Comparison of ENCODE assay signal across 16 cellular contexts in the genomic region with DNA sequence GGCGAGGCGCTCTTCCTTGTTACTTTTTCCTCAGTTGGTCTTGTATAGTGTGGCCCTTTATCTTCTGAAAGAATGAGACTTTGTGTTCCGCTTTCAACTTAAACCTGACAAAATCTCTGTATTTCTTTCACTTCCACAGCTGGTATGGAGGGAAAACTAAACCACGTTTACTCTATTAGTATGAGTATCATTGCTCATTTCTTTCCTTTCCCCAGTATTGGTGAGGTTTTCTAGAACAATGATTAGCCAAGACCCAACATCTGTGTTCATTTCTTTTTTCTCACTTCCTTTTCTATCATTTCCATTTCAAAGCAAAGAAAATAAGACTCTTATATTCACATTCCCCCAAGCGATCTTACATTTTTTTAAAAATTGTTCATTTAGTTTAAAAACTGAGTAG.
DNase-seq lines count a peak whose midpoint lies in the region; ATAC-seq lines count a peak whose summit lies in the region.
"Had no signal": no experiment of that assay in that cellular context is flagged by ENCODE, and none has a peak within 500 bp of the region (broad histone marks: within the 10 kb centered on the region; RNA-seq: fewer than 3 reads in every experiment).

No MANE protein-coding gene starts in this region.

- no peaks in the 10 kb centered on the region for H3K27me3 ChIP-seq in CD8-positive, alpha-beta memory T cell (ENCODE audit: insufficient read depth, low read length, poor library complexity, severe bottlenecking)
- H3K27me3 ChIP-seq: transverse colon had no signal

- H3K27me3 Mint-ChIP-seq in CD8-positive, alpha-beta memory T cell: peaks cover 9 to 13% of the 10 kb centered on the region in 2 donors

- no peaks in the 10 kb centered on the region for H3K9me3 ChIP-seq in CD8-positive, alpha-beta memory T cell (ENCODE audit: low read length)
- H3K9me3 ChIP-seq: A549, transverse colon had no signal

- H3K9me3 Mint-ChIP-seq in stimulated activated effector memory CD8-positive, alpha-beta T cell treated with anti-CD3 and anti-CD28 coated beads, Interleukin-12 subunit alpha, Interleukin-12 subunit beta, amount 100 ng/mL, for 72 hours: no peaks in the 10 kb centered on the region
- peaks cover 0 to 4% (median 0%) of the 10 kb centered on the region in 5 donors for H3K9me3 Mint-ChIP-seq in CD8-positive, alpha-beta memory T cell

- DNase-seq in activated CD8-positive, alpha-beta memory T cell treated with anti-CD3 and anti-CD28 coated beads, Interleukin-2, amount 50 U/mL, for 48 hours: no peak
- no peak for DNase-seq in NCI-H2196 treated with DMSO at 0.1 percent for 48 hours (lab: John Stamatoyannopoulos, UW; ENCODE audit: unreplicated experiment)
- no peak for DNase-seq in stimulated activated effector memory CD8-positive, alpha-beta T cell treated with anti-CD3 and anti-CD28 coated beads, Interleukin-12 subunit alpha, Interleukin-12 subunit beta, amount 100 ng/mL, for 72 hours (ENCODE audit: low spot score in 2 of 2)
- DNase-seq in CD8-positive, alpha-beta memory T cell: no peak
- DNase-seq: COR-L47, KBM-7, mammary epithelial cell, NCI-H187 treated with DMSO at 0.1 percent for 48 hours, transverse colon, WERI-Rb-1 had no signal

- no peaks in the 10 kb centered on the region for H3K36me3 Mint-ChIP-seq in stimulated activated effector memory CD8-positive, alpha-beta T cell treated with anti-CD3 and anti-CD28 coated beads, Interleukin-12 subunit alpha, Interleukin-12 subunit beta, amount 100 ng/mL, for 72 hours
- no peaks in the 10 kb centered on the region for H3K36me3 Mint-ChIP-seq in CD8-positive, alpha-beta memory T cell

- no peaks in the 10 kb centered on the region for H3K4me1 ChIP-seq in CD8-positive, alpha-beta memory T cell (ENCODE audit: insufficient read depth, low read length)
- H3K4me1 ChIP-seq: A549 had no signal

- no peaks in the 10 kb centered on the region for H3K4me1 Mint-ChIP-seq in stimulated activated effector memory CD8-positive, alpha-beta T cell treated with anti-CD3 and anti-CD28 coated beads, Interleukin-12 subunit alpha, Interleukin-12 subunit beta, amount 100 ng/mL, for 72 hours
- H3K4me1 Mint-ChIP-seq in CD8-positive, alpha-beta memory T cell: no peaks in the 10 kb centered on the region

- no peak overlapping the region for H3K27ac Mint-ChIP-seq in stimulated activated effector memory CD8-positive, alpha-beta T cell treated with anti-CD3 and anti-CD28 coated beads, Interleukin-12 subunit alpha, Interleukin-12 subunit beta, amount 100 ng/mL, for 72 hours
- no peak overlapping the region for H3K27ac Mint-ChIP-seq in CD8-positive, alpha-beta memory T cell
- H3K27ac Mint-ChIP-seq: dendritic cell treated with granulocyte-macrophage colony-stimulating factor and Interleukin-4, amounts not matched to agents 40 ng/mL and 50 ng/mL, for 4 days had no signal

- POLR2A ChIA-PET in CD8-positive, alpha-beta memory T cell (lab: Charles Lee): no interaction called here

- no peak overlapping the region for H3K4me3 Mint-ChIP-seq in stimulated activated effector memory CD8-positive, alpha-beta T cell treated with anti-CD3 and anti-CD28 coated beads, Interleukin-12 subunit alpha, Interleukin-12 subunit beta, amount 100 ng/mL, for 72 hours
- H3K4me3 Mint-ChIP-seq in CD8-positive, alpha-beta memory T cell: no peak overlapping the region
- H3K4me3 Mint-ChIP-seq: dendritic cell treated with granulocyte-macrophage colony-stimulating factor and Interleukin-4, amounts not matched to agents 40 ng/mL and 50 ng/mL, for 4 days had no signal

- no peak overlapping the region for H3K4me3 ChIP-seq in CD8-positive, alpha-beta memory T cell (ENCODE audit: low read length)
- H3K4me3 ChIP-seq: A549, transverse colon had no signal

- CTCF ChIA-PET in CD8-positive, alpha-beta memory T cell (lab: Charles Lee): no interaction called here

- ATAC-seq in GM18498 (IDR thresholded peaks at IDR 0.05; ENCODE audit: unreplicated experiment) (peak; percentile 84), GM19397 (IDR thresholded peaks at IDR 0.05; ENCODE audit: unreplicated experiment) (peak; percentile 90), HG02642 (IDR thresholded peaks at IDR 0.05; ENCODE audit: poor library complexity, unreplicated experiment) (peak; percentile 87), HG03354 (IDR thresholded peaks at IDR 0.05; ENCODE audit: poor library complexity, severe bottlenecking, unreplicated experiment) (peak; percentile 98)
- ATAC-seq in stimulated activated effector memory CD8-positive, alpha-beta T cell treated with anti-CD3 and anti-CD28 coated beads, Interleukin-12 subunit alpha, Interleukin-12 subunit beta, amount 100 ng/mL, for 72 hours: no peak
- ATAC-seq: A549 had no signal

- H3K36me3 ChIP-seq in CD8-positive, alpha-beta memory T cell (ENCODE audit: insufficient read depth, low read length): no peaks in the 10 kb centered on the region
- H3K36me3 ChIP-seq: transverse colon, WERI-Rb-1 had no signal

- H3K27ac ChIP-seq in CD8-positive, alpha-beta memory T cell (ENCODE audit: low read depth, low read length): no peak overlapping the region
- H3K27ac ChIP-seq: A549, transverse colon, WERI-Rb-1 had no signal
